In genomic region chr5:154038604-154039457, GRCh38 we compare ENCODE assay signal across 8 cellular contexts. TPM values are rescaled to one million over a fixed set of nuclear protein-coding genes. Genes with fewer than 3 reads are reported as not detected.
DNase-seq lines count a peak whose midpoint lies in the region; ATAC-seq, FAIRE-seq and TF ChIP-seq lines count a peak whose summit lies in the region.

Gene FAM114A2, minus strand, starts transcription at chr5:154038910. Its CDS starts 3,957 bp downstream, at chr5:154034953.
Gene MFAP3, plus strand, starts transcription at chr5:154038967. Its CDS starts 10,756 bp downstream, at chr5:154049723.

- H3K36me3 ChIP-seq in bronchial epithelial cell (ENCODE audit: control insufficient read depth, insufficient read depth, low read length) (no peaks in the 10 kb centered on the region), smooth muscle cell (ENCODE audit: low read depth) (no peaks in the 10 kb centered on the region)

- H3K4me1 Mint-ChIP-seq in WTC11 = peaks cover 17% of the 10 kb centered on the region

- H3K9me3 ChIP-seq in smooth muscle cell (replicated peaks; ENCODE audit: low read depth) = no peaks in the 10 kb centered on the region

- peak within 1 kb of the TSS; percentile 96 for H3K4me2 ChIP-seq in smooth muscle cell

- H3K79me2 ChIP-seq in smooth muscle cell (ENCODE audit: low read depth) = peaks cover 49% of the 10 kb centered on the region

- peak within 1 kb of the TSS; percentile 79 for H3K9ac ChIP-seq in smooth muscle cell (ENCODE audit: low read depth)

- peaks cover 11% of the 10 kb centered on the region for H4K20me1 ChIP-seq in smooth muscle cell (ENCODE audit: low read depth)

- TF ChIP-seq CTCF in WTC11 (IDR thresholded peaks at IDR 0.05) = no peak
- TF ChIP-seq CTCF in bronchial epithelial cell (IDR thresholded peaks at IDR 0.05; ENCODE audit: insufficient read depth, low read length, severe bottlenecking) = no peak
- TF ChIP-seq CTCF in smooth muscle cell (IDR thresholded peaks at IDR 0.05; ENCODE audit: borderline replicate concordance, insufficient read depth, poor library complexity, severe bottlenecking) = no peak

- no peaks in the 10 kb centered on the region; the same call in 1 of the 2 replicates for H3K27me3 Mint-ChIP-seq in WTC11 (ENCODE audit: low read depth)

- peak within 1 kb of the TSS; percentile 57 for H3K27ac ChIP-seq in smooth muscle cell (ENCODE audit: low read depth)

- ATAC-seq in GM18909 (IDR thresholded peaks at IDR 0.05; ENCODE audit: poor library complexity, unreplicated experiment) (peak; percentile 99), HG03159 (IDR thresholded peaks at IDR 0.05; ENCODE audit: unreplicated experiment) (peak; percentile 98), WTC11 (peak; percentile 99)

- WGBS in smooth muscle cell (ENCODE audit: low lambda C conversion rate) = 1% methylated on average over 59 of the region's 60 CpGs

- peak; percentile 92 for DNase-seq in AG08396 (ENCODE audit: low spot score)
- DNase-seq in NCI-H226 = peak; percentile 91
- peak; percentile 89 for DNase-seq in WTC11 (ENCODE audit: low spot score)
- DNase-seq in bronchial epithelial cell (ENCODE audit: low read depth) = peak; percentile 81
- peak; percentile 98 for DNase-seq in iPS-NIHi7 (ENCODE audit: extremely low spot score)
- peak; percentile 32 for DNase-seq in smooth muscle cell (lab: John Stamatoyannopoulos, UW; ENCODE audit: unreplicated experiment)

- H3K27me3 ChIP-seq in bronchial epithelial cell (ENCODE audit: control insufficient read depth, insufficient read depth, low read length) = no peaks in the 10 kb centered on the region
- no peaks in the 10 kb centered on the region for H3K27me3 ChIP-seq in smooth muscle cell (ENCODE audit: low read depth)

- H3K4me3 ChIP-seq in bronchial epithelial cell (ENCODE audit: low read depth, low read length) = peak within 1 kb of the TSS; percentile 84
- peak within 1 kb of the TSS; percentile 78 for H3K4me3 ChIP-seq in smooth muscle cell

- CTCF ChIA-PET in WTC11 (lab: Charles Lee) = interaction anchor here (0.7 to 1.7 kb wide), 8 partner anchors 24 to 383 kb away, joined by 3 to 14 read pairs (median 4); no protein-coding TSS in a partner anchor

- peaks cover 10% of the 10 kb centered on the region for H3K4me1 ChIP-seq in smooth muscle cell (ENCODE audit: low read depth)

- H3K36me3 Mint-ChIP-seq in WTC11 = no peaks in the 10 kb centered on the region

- peak within 1 kb of the TSS; percentile 75 for H3K27ac Mint-ChIP-seq in WTC11

- H3K9me3 Mint-ChIP-seq in WTC11 = no peaks in the 10 kb centered on the region

- H3K4me3 Mint-ChIP-seq in WTC11 = peak within 1 kb of the TSS; percentile 94

- no peaks in the 10 kb centered on the region for H3F3A ChIP-seq in smooth muscle cell (ENCODE audit: low read depth)

- no peak for FAIRE-seq in bronchial epithelial cell (lab: Jason Lieb, UNC)

- POLR2A ChIA-PET in WTC11 (lab: Charles Lee) = interaction anchor here (0.6 to 1.1 kb wide), 3 partner anchors 9 to 595 kb away, joined by 3 to 6 read pairs (median 4); no protein-coding TSS in a partner anchor

- H2AFZ ChIP-seq in smooth muscle cell (ENCODE audit: low read depth) = peak within 1 kb of the TSS; percentile 93

TF ChIP-seq in WTC11, 78 proteins besides CTCF, POLR2A, EP300 and RAD21 (continues in another document):
- TF ChIP-seq CBFB (CRISPR knock-in tag; IDR thresholded peaks at IDR 0.05; ENCODE audit: low read depth) (no peak), FOXK1 (CRISPR knock-in tag; IDR thresholded peaks at IDR 0.05) (peak; percentile 98), ZNF281 (CRISPR knock-in tag; IDR thresholded peaks at IDR 0.05) (no peak), ARID4B (CRISPR knock-in tag; IDR thresholded peaks at IDR 0.05; ENCODE audit: borderline replicate concordance) (peak; percentile 28; the same call in 1 of the 2 replicates), SP1 (CRISPR knock-in tag; conservative IDR thresholded peaks at IDR 0.05) (peak; percentile 96), TEAD4 (CRISPR knock-in tag; IDR thresholded peaks at IDR 0.05) (no peak), ZNF512 (CRISPR knock-in tag; IDR thresholded peaks at IDR 0.05; ENCODE audit: borderline replicate concordance) (no peak), ATF3 (CRISPR knock-in tag; conservative IDR thresholded peaks at IDR 0.05) (no peak), ZNF232 (CRISPR knock-in tag; IDR thresholded peaks at IDR 0.05) (peak; percentile 96), TP53 (CRISPR knock-in tag; IDR thresholded peaks at IDR 0.05) (peak; percentile 85)

RNA-seq across cellular contexts. Expression of gene FAM114A2, which starts in this region (rescaled TPM):
- total RNA-seq in WTC11 (2021) (10.1 to 12.2 TPM (median 10.7 TPM) in 3 replicates), bronchial epithelial cell (19.7 and 27.1 TPM in 2 replicates), smooth muscle cell (23.8 and 26.2 TPM in 2 replicates)
- 15.6 and 22.3 TPM in 2 replicates for polyA plus RNA-seq in smooth muscle cell

RNA-seq across cellular contexts. Expression of gene MFAP3, which starts in this region (rescaled TPM):
- total RNA-seq in WTC11 (2021) = 20.0 to 22.1 TPM (median 21.2 TPM) in 3 replicates
- total RNA-seq in bronchial epithelial cell = 57.1 and 68.4 TPM in 2 replicates
- 76.0 and 96.5 TPM in 2 replicates for total RNA-seq in smooth muscle cell
- 9.7 and 12.6 TPM in 2 replicates for polyA plus RNA-seq in smooth muscle cell

Comparison
In these comparisons a context has a peak if more than half of its experiments do, and no peak if none do; other contexts are left out.
1. Peak in every context shown above with its lines: DNase-seq, ATAC-seq, H3K4me3 ChIP-seq and H3K27ac ChIP-seq.
2. DNase-seq: peak in every context shown above with its lines; median percentile 98 in iPS-NIHi7; 92 in AG08396; 91 in NCI-H226; 89 in WTC11; 81 in bronchial epithelial cell; 32 in smooth muscle cell.